ENCODE assay signal across 1 cellular context in the genomic region with DNA sequence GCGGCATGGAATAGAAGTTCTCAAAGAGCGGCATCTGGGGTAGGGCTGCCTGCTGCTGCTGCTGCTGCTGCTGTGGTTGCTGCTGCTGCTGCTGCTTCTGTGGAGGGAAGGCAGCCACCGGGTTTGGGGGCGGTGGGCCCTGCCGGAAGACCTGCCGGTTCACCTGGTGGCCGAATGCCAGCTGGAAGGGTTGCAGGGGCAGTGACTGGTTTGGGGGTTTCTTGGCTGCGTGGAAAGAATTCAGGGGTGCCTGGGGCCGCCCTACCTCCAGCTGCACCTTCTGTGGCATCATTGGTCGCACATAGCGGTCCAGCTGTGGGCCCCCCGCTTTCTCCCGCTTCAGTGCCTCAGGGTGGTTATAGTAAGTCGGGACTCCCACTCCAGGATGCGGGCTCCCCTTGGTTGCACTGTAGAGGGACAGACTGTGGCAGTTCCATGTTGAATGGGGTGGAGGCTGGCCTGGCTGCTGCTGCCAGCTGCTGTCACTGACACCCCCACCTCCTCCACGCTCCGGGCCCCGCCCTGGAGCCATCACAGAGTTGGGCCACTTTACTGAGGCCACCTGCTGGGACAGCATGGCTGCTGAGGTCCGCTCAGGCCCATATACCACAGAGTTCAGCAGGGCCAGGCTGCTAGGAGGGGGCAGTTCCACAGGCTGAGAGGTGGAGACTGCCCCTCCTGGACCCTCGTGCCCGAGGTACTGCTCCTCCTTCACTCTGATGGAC.
TF ChIP-seq lines count a peak whose summit lies in the region.

No MANE protein-coding gene starts in this region.

TF ChIP-seq in HepG2, 621 proteins besides CTCF, POLR2A, EP300 and RAD21 (continued from another document):
- TF ChIP-seq, protein P1, sequence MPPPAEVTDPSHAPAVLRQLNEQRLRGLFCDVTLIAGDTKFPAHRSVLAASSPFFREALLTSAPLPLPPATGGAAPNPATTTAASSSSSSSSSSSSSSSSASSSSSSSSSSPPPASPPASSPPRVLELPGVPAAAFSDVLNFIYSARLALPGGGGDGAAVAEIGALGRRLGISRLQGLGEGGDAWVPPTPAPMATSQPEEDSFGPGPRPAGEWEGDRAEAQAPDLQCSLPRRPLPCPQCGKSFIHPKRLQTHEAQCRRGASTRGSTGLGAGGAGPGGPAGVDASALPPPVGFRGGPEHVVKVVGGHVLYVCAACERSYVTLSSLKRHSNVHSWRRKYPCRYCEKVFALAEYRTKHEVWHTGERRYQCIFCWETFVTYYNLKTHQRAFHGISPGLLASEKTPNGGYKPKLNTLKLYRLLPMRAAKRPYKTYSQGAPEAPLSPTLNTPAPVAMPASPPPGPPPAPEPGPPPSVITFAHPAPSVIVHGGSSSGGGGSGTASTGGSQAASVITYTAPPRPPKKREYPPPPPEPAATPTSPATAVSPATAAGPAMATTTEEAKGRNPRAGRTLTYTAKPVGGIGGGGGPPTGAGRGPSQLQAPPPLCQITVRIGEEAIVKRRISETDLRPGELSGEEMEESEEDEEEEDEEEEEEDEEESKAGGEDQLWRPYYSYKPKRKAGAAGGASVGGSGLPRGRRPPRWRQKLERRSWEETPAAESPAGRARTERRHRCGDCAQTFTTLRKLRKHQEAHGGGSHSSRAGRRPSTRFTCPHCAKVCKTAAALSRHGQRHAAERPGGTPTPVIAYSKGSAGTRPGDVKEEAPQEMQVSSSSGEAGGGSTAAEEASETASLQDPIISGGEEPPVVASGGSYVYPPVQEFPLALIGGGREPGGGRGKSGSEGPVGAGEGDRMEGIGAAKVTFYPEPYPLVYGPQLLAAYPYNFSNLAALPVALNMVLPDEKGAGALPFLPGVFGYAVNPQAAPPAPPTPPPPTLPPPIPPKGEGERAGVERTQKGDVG (CRISPR knock-in tag; IDR thresholded peaks at IDR 0.05; ENCODE audit: borderline replicate concordance): no peak
- TF ChIP-seq, protein P2, sequence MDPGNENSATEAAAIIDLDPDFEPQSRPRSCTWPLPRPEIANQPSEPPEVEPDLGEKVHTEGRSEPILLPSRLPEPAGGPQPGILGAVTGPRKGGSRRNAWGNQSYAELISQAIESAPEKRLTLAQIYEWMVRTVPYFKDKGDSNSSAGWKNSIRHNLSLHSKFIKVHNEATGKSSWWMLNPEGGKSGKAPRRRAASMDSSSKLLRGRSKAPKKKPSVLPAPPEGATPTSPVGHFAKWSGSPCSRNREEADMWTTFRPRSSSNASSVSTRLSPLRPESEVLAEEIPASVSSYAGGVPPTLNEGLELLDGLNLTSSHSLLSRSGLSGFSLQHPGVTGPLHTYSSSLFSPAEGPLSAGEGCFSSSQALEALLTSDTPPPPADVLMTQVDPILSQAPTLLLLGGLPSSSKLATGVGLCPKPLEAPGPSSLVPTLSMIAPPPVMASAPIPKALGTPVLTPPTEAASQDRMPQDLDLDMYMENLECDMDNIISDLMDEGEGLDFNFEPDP (CRISPR knock-in tag; conservative IDR thresholded peaks at IDR 0.05): no peak
- TF ChIP-seq, protein P3, sequence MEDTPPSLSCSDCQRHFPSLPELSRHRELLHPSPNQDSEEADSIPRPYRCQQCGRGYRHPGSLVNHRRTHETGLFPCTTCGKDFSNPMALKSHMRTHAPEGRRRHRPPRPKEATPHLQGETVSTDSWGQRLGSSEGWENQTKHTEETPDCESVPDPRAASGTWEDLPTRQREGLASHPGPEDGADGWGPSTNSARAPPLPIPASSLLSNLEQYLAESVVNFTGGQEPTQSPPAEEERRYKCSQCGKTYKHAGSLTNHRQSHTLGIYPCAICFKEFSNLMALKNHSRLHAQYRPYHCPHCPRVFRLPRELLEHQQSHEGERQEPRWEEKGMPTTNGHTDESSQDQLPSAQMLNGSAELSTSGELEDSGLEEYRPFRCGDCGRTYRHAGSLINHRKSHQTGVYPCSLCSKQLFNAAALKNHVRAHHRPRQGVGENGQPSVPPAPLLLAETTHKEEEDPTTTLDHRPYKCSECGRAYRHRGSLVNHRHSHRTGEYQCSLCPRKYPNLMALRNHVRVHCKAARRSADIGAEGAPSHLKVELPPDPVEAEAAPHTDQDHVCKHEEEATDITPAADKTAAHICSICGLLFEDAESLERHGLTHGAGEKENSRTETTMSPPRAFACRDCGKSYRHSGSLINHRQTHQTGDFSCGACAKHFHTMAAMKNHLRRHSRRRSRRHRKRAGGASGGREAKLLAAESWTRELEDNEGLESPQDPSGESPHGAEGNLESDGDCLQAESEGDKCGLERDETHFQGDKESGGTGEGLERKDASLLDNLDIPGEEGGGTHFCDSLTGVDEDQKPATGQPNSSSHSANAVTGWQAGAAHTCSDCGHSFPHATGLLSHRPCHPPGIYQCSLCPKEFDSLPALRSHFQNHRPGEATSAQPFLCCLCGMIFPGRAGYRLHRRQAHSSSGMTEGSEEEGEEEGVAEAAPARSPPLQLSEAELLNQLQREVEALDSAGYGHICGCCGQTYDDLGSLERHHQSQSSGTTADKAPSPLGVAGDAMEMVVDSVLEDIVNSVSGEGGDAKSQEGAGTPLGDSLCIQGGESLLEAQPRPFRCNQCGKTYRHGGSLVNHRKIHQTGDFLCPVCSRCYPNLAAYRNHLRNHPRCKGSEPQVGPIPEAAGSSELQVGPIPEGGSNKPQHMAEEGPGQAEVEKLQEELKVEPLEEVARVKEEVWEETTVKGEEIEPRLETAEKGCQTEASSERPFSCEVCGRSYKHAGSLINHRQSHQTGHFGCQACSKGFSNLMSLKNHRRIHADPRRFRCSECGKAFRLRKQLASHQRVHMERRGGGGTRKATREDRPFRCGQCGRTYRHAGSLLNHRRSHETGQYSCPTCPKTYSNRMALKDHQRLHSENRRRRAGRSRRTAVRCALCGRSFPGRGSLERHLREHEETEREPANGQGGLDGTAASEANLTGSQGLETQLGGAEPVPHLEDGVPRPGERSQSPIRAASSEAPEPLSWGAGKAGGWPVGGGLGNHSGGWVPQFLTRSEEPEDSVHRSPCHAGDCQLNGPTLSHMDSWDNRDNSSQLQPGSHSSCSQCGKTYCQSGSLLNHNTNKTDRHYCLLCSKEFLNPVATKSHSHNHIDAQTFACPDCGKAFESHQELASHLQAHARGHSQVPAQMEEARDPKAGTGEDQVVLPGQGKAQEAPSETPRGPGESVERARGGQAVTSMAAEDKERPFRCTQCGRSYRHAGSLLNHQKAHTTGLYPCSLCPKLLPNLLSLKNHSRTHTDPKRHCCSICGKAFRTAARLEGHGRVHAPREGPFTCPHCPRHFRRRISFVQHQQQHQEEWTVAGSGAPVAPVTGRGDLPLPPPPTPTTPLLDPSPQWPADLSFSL (CRISPR knock-in tag; IDR thresholded peaks at IDR 0.05): no peak
- no peak for TF ChIP-seq GATAD1 (CRISPR knock-in tag; IDR thresholded peaks at IDR 0.05)
- TF ChIP-seq ZNF34 (CRISPR knock-in tag; IDR thresholded peaks at IDR 0.05; ENCODE audit: borderline replicate concordance): no peak
- TF ChIP-seq ZNF674 (CRISPR knock-in tag; IDR thresholded peaks at IDR 0.05; ENCODE audit: low read depth): no peak
- no peak for TF ChIP-seq ZNF234 (CRISPR knock-in tag; conservative IDR thresholded peaks at IDR 0.05)
- TF ChIP-seq NKX3-1 (CRISPR knock-in tag; IDR thresholded peaks at IDR 0.05): no peak
- TF ChIP-seq, protein P4, sequence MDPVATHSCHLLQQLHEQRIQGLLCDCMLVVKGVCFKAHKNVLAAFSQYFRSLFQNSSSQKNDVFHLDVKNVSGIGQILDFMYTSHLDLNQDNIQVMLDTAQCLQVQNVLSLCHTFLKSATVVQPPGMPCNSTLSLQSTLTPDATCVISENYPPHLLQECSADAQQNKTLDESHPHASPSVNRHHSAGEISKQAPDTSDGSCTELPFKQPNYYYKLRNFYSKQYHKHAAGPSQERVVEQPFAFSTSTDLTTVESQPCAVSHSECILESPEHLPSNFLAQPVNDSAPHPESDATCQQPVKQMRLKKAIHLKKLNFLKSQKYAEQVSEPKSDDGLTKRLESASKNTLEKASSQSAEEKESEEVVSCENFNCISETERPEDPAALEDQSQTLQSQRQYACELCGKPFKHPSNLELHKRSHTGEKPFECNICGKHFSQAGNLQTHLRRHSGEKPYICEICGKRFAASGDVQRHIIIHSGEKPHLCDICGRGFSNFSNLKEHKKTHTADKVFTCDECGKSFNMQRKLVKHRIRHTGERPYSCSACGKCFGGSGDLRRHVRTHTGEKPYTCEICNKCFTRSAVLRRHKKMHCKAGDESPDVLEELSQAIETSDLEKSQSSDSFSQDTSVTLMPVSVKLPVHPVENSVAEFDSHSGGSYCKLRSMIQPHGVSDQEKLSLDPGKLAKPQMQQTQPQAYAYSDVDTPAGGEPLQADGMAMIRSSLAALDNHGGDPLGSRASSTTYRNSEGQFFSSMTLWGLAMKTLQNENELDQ (CRISPR knock-in tag; IDR thresholded peaks at IDR 0.05; ENCODE audit: borderline replicate concordance): no peak
- TF ChIP-seq STAT5B (CRISPR knock-in tag; IDR thresholded peaks at IDR 0.05): no peak
- TF ChIP-seq RFX1 (IDR thresholded peaks at IDR 0.05): no peak
- TF ChIP-seq KLF11 (CRISPR knock-in tag; IDR thresholded peaks at IDR 0.05): no peak
- TF ChIP-seq NRL (CRISPR knock-in tag; IDR thresholded peaks at IDR 0.05; ENCODE audit: borderline replicate concordance): no peak
- TF ChIP-seq, protein P5, sequence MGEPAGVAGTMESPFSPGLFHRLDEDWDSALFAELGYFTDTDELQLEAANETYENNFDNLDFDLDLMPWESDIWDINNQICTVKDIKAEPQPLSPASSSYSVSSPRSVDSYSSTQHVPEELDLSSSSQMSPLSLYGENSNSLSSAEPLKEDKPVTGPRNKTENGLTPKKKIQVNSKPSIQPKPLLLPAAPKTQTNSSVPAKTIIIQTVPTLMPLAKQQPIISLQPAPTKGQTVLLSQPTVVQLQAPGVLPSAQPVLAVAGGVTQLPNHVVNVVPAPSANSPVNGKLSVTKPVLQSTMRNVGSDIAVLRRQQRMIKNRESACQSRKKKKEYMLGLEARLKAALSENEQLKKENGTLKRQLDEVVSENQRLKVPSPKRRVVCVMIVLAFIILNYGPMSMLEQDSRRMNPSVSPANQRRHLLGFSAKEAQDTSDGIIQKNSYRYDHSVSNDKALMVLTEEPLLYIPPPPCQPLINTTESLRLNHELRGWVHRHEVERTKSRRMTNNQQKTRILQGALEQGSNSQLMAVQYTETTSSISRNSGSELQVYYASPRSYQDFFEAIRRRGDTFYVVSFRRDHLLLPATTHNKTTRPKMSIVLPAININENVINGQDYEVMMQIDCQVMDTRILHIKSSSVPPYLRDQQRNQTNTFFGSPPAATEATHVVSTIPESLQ (CRISPR knock-in tag; conservative IDR thresholded peaks at IDR 0.05): no peak
- TF ChIP-seq HMG20B (CRISPR knock-in tag; conservative IDR thresholded peaks at IDR 0.05): no peak
- TF ChIP-seq, protein P6, sequence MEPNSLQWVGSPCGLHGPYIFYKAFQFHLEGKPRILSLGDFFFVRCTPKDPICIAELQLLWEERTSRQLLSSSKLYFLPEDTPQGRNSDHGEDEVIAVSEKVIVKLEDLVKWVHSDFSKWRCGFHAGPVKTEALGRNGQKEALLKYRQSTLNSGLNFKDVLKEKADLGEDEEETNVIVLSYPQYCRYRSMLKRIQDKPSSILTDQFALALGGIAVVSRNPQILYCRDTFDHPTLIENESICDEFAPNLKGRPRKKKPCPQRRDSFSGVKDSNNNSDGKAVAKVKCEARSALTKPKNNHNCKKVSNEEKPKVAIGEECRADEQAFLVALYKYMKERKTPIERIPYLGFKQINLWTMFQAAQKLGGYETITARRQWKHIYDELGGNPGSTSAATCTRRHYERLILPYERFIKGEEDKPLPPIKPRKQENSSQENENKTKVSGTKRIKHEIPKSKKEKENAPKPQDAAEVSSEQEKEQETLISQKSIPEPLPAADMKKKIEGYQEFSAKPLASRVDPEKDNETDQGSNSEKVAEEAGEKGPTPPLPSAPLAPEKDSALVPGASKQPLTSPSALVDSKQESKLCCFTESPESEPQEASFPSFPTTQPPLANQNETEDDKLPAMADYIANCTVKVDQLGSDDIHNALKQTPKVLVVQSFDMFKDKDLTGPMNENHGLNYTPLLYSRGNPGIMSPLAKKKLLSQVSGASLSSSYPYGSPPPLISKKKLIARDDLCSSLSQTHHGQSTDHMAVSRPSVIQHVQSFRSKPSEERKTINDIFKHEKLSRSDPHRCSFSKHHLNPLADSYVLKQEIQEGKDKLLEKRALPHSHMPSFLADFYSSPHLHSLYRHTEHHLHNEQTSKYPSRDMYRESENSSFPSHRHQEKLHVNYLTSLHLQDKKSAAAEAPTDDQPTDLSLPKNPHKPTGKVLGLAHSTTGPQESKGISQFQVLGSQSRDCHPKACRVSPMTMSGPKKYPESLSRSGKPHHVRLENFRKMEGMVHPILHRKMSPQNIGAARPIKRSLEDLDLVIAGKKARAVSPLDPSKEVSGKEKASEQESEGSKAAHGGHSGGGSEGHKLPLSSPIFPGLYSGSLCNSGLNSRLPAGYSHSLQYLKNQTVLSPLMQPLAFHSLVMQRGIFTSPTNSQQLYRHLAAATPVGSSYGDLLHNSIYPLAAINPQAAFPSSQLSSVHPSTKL (CRISPR knock-in tag; IDR thresholded peaks at IDR 0.05): no peak
- TF ChIP-seq SATB2 (CRISPR knock-in tag; IDR thresholded peaks at IDR 0.05): no peak
